ENCODE assay signal across 8 cellular contexts in genomic region chr3:184345678-184346144, GRCh38. TPM values are rescaled to one million over a fixed set of nuclear protein-coding genes. Genes with fewer than 3 reads are reported as not detected.
DNase-seq lines count a peak whose midpoint lies in the region; TF ChIP-seq lines count a peak whose summit lies in the region.

No MANE protein-coding gene starts in this region.

- H3K9me3 Mint-ChIP-seq in activated CD4-positive, alpha-beta T cell treated with anti-CD3 and anti-CD28 coated beads, Interleukin-2, amount 10 ng/mL, durations not matched to agents 7 days and 5 days = no peaks in the 10 kb centered on the region

- no peaks in the 10 kb centered on the region for H3K4me1 Mint-ChIP-seq in activated CD4-positive, alpha-beta T cell treated with anti-CD3 and anti-CD28 coated beads, Interleukin-2, amount 10 ng/mL, durations not matched to agents 7 days and 5 days

- TF ChIP-seq POLR2A in erythroblast (IDR thresholded peaks at IDR 0.05; ENCODE audit: low read length) = peak; percentile 77

- H3K27ac Mint-ChIP-seq in activated CD4-positive, alpha-beta T cell treated with anti-CD3 and anti-CD28 coated beads, Interleukin-2, amount 10 ng/mL, durations not matched to agents 7 days and 5 days = no peak overlapping the region

- H3K4me3 Mint-ChIP-seq in activated CD4-positive, alpha-beta T cell treated with anti-CD3 and anti-CD28 coated beads, Interleukin-2, amount 10 ng/mL, durations not matched to agents 7 days and 5 days = no peak overlapping the region

- no peaks in the 10 kb centered on the region for H3K36me3 Mint-ChIP-seq in activated CD4-positive, alpha-beta T cell treated with anti-CD3 and anti-CD28 coated beads, Interleukin-2, amount 10 ng/mL, durations not matched to agents 7 days and 5 days (ENCODE audit: low read depth)

- POLR2A ChIA-PET in activated CD4-positive, alpha-beta T cell treated with anti-CD3 and anti-CD28 coated beads, Interleukin-2, amount 10 ng/mL, durations not matched to agents 7 days and 5 days (lab: Charles Lee) = no interaction called here

- peak; percentile 21 for DNase-seq in activated CD4-positive, alpha-beta T cell treated with anti-CD3 and anti-CD28 coated beads, Interleukin-2, amount 10 ng/mL, durations not matched to agents 7 days and 5 days
- DNase-seq in activated CD4-positive, alpha-beta T cell treated with anti-CD3 and anti-CD28 coated beads, Interleukin-2, amount 50 U/mL, for 48 hours = no peak
- DNase-seq in NAMALWA (ENCODE audit: low spot score) (peak; percentile 72), SKM-1 treated with dmso at 0.1 percent for 144 hours (lab: John Stamatoyannopoulos, UW; ENCODE audit: unreplicated experiment) (peak; percentile 45), erythroblast (lab: John Stamatoyannopoulos, UW) (peak; percentile 92 to 93), myocyte (ENCODE audit: low read depth) (peak; percentile 71), DMS79 (lab: John Stamatoyannopoulos, UW) (no peak), NCI-H1048 (lab: John Stamatoyannopoulos, UW) (no peak)

- no peaks in the 10 kb centered on the region for H3K27me3 Mint-ChIP-seq in activated CD4-positive, alpha-beta T cell treated with anti-CD3 and anti-CD28 coated beads, Interleukin-2, amount 10 ng/mL, durations not matched to agents 7 days and 5 days

- CTCF ChIA-PET in activated CD4-positive, alpha-beta T cell treated with anti-CD3 and anti-CD28 coated beads, Interleukin-2, amount 10 ng/mL, durations not matched to agents 7 days and 5 days (lab: Charles Lee) = interaction anchor here (1.1 to 2.2 kb wide), 2 partner anchors 8 to 28 kb away, joined by 3 to 8 read pairs; partner anchors contain the start of gene FAM131A

RNA-seq across cellular contexts. Expression of gene FAM131A, which starts 8.3 kb away (rescaled TPM):
- total RNA-seq in activated CD4-positive, alpha-beta T cell treated with anti-CD3 and anti-CD28 coated beads, Interleukin-2, amount 10 ng/mL, durations not matched to agents 7 days and 5 days = 1 to 10 TPM; 3.6 to 4.4 TPM
- 14.2 and 15.5 TPM in 2 replicates for total RNA-seq in myocyte
- polyA plus RNA-seq in myocyte (2012) = 7.6 TPM

RNA-seq across cellular contexts. Expression of gene CLCN2, which starts 15.7 kb away (rescaled TPM):
- 1 to 10 TPM; 3.0 to 3.6 TPM for total RNA-seq in activated CD4-positive, alpha-beta T cell treated with anti-CD3 and anti-CD28 coated beads, Interleukin-2, amount 10 ng/mL, durations not matched to agents 7 days and 5 days
- total RNA-seq in myocyte = 1.8 and 3.4 TPM in 2 replicates
- polyA plus RNA-seq in myocyte (2012) = 2.9 TPM

RNA-seq across cellular contexts. Expression of gene POLR2H, which starts 15.8 kb away (rescaled TPM):
- 10 to 100 TPM; 74.4 to 79.9 TPM for total RNA-seq in activated CD4-positive, alpha-beta T cell treated with anti-CD3 and anti-CD28 coated beads, Interleukin-2, amount 10 ng/mL, durations not matched to agents 7 days and 5 days
- 77.1 and 87.4 TPM in 2 replicates for total RNA-seq in myocyte
- polyA plus RNA-seq in myocyte (2012) = 74.5 TPM

RNA-seq across cellular contexts. Expression of gene EIF4G1, which starts 31.3 kb away (rescaled TPM):
- 100 to 1,000 TPM; 269 to 300 TPM for total RNA-seq in activated CD4-positive, alpha-beta T cell treated with anti-CD3 and anti-CD28 coated beads, Interleukin-2, amount 10 ng/mL, durations not matched to agents 7 days and 5 days
- total RNA-seq in myocyte = 358 and 371 TPM in 2 replicates
- 289 TPM for polyA plus RNA-seq in myocyte (2012)

RNA-seq across cellular contexts. Expression of gene THPO, which starts 32.3 kb away (rescaled TPM):
- total RNA-seq in activated CD4-positive, alpha-beta T cell treated with anti-CD3 and anti-CD28 coated beads, Interleukin-2, amount 10 ng/mL, durations not matched to agents 7 days and 5 days = not detected
- 0.16 TPM in 1 of 2 replicates, not detected in the other for total RNA-seq in myocyte
- 0.72 TPM for polyA plus RNA-seq in myocyte (2012)

Comparison
In these comparisons a context has a peak if more than half of its experiments do, and no peak if none do; other contexts are left out.
1. DNase-seq: peak in activated CD4-positive, alpha-beta T cell treated with anti-CD3 and anti-CD28 coated beads, Interleukin-2, amount 10 ng/mL, durations not matched to agents 7 days and 5 days (single experiment), NAMALWA (single experiment), SKM-1 treated with dmso at 0.1 percent for 144 hours (single experiment), erythroblast (2 of 2) and myocyte (single experiment); none in activated CD4-positive, alpha-beta T cell treated with anti-CD3 and anti-CD28 coated beads, Interleukin-2, amount 50 U/mL, for 48 hours (0 of 2), DMS79 (single experiment) and NCI-H1048 (single experiment).